Comparison of ENCODE assay signal across 18 cellular contexts in the genomic region with DNA sequence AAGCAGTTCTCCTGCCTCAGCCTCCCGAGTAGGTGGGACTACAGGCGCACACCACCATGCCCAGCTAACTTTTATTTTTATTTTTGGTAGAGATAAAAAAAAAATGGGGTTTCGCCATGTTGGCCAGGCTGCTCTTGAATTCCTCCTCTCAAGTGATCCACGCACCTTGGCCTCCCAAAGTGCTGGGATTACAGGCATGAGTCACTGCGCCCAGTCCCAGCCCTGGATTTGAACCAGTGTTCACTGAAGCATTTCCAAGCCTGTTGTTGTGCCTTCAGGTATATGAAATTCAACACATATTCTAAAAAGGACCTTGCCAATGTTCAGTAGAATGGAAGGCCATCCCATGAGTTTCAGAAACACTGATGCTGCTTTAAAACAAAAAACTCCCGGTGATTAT.
DNase-seq lines count a peak whose midpoint lies in the region; ATAC-seq, FAIRE-seq and TF ChIP-seq lines count a peak whose summit lies in the region.
"Had no signal": no experiment of that assay in that cellular context is flagged by ENCODE, and none has a peak within 500 bp of the region (broad histone marks: within the 10 kb centered on the region; RNA-seq: fewer than 3 reads in every experiment).

No MANE protein-coding gene starts in this region.

- ATAC-seq in HepG2 (no peak), right lobe of liver (no peak), GM18517 (IDR thresholded peaks at IDR 0.05; ENCODE audit: unreplicated experiment) (no peak), sciatic nerve (no peak)
- ATAC-seq: GM23338 had no signal

- TF ChIP-seq CTCF in HepG2 (CRISPR knock-in tag; IDR thresholded peaks at IDR 0.05) (no peak), right lobe of liver (IDR thresholded peaks at IDR 0.05) (no peak), epithelial cell of proximal tubule (conservative IDR thresholded peaks at IDR 0.05; ENCODE audit: low read depth, low read length) (no peak)

- H4K20me1 ChIP-seq in HepG2 (ENCODE audit: insufficient read depth, low read length) = no peaks in the 10 kb centered on the region
- H4K20me1 ChIP-seq: BLaER1 had no signal

- no peak for TF ChIP-seq RAD21 in HepG2 (CRISPR knock-in tag; IDR thresholded peaks at IDR 0.05)

- FAIRE-seq in HepG2 (lab: Jason Lieb, UNC) = no peak
- FAIRE-seq in frontal cortex (lab: Jason Lieb, UNC) = no peak
- FAIRE-seq: GM12891 had no signal

- in situ Hi-C loops in HepG2 (cut with HindIII; ENCODE audit: extremely low pct_ligation_motif_present, low pct_unique_long_range_greater_than_20kb) = loop anchor here (25.0 kb wide), 1 partner anchor 365 kb away; no protein-coding TSS in a partner anchor

- no peaks in the 10 kb centered on the region for H3K79me2 ChIP-seq in HepG2 (ENCODE audit: insufficient read depth, low read length)

- 92% methylated on average over 6 of the region's 6 CpGs for WGBS in HepG2 (ENCODE audit: low lambda C conversion rate)
- 99% methylated on average over 6 of the region's 6 CpGs for WGBS in right lobe of liver (ENCODE audit: insufficient coverage, low coverage, low lambda C conversion rate, missing lambda C conversion rate)

- no peaks in the 10 kb centered on the region for H3K27me3 ChIP-seq in HepG2 (ENCODE audit: control insufficient read depth in 1 of 2, insufficient read depth in 2 of 2, low read length in 2 of 2)
- no peaks in the 10 kb centered on the region for H3K27me3 ChIP-seq in right lobe of liver
- H3K27me3 ChIP-seq: BLaER1 had no signal

- BruUV-seq in HepG2 (replicated peaks; lab: Mats Ljungman, UMichigan) = no TSS peak

- DNase-seq in HepG2 (ENCODE audit: low spot score) = no peak
- DNase-seq in right lobe of liver = no peak
- DNase-seq in epithelial cell of proximal tubule (ENCODE audit: low read depth) = peak; percentile 73
- DNase-seq in left kidney (ENCODE audit: low read depth, low spot score) = peak; percentile 46
- no peak for DNase-seq in GDM1 (lab: John Stamatoyannopoulos, UW)
- no peak for DNase-seq in frontal cortex (ENCODE audit: low spot score in 2 of 2)
- no peak for DNase-seq in sciatic nerve (ENCODE audit: low spot score)
- DNase-seq: AML-193; Caco-2; CD8-positive, alpha-beta memory T cell; DMS53; H7; KBM-7 had no signal

- no peak overlapping the region for H3K4me2 ChIP-seq in HepG2 (ENCODE audit: low read depth, low read length)
- H3K4me2 ChIP-seq: BLaER1, GM23338 had no signal

- no peaks in the 10 kb centered on the region for H3K9me3 ChIP-seq in HepG2 (ENCODE audit: low read length)
- H3K9me3 ChIP-seq in right lobe of liver = no peaks in the 10 kb centered on the region
- H3K9me3 ChIP-seq: BLaER1, Caco-2 had no signal

- no peak overlapping the region for H3K4me3 ChIP-seq in HepG2 (replicated peaks in 1 of 3; ENCODE audit: insufficient read depth in 1 of 3, low read depth in 2 of 3, low read length in 3 of 3)
- no peak overlapping the region for H3K4me3 ChIP-seq in right lobe of liver
- no peak overlapping the region for H3K4me3 ChIP-seq in epithelial cell of proximal tubule (ENCODE audit: low read depth, low read length)
- H3K4me3 ChIP-seq: BLaER1, GM23338 had no signal

- CTCF ChIA-PET in HepG2 (lab: Yijun Ruan, JAX; ENCODE audit: low intra/inter-chr PET ratio, low total read pairs) = no interaction called here

- H2AFZ ChIP-seq in HepG2 (ENCODE audit: low read length) = no peak overlapping the region
- H2AFZ ChIP-seq: GM23338 had no signal

- TF ChIP-seq EP300 in HepG2 (IDR thresholded peaks at IDR 0.05; ENCODE audit: low read depth in 2 of 2, low read length in 2 of 2) (no peak), HepG2 (CRISPR knock-in tag; IDR thresholded peaks at IDR 0.05; ENCODE audit: borderline replicate concordance) (no peak)

- H3K36me3 ChIP-seq in HepG2 (replicated peaks in 1 of 2; ENCODE audit: control insufficient read depth in 1 of 2, insufficient read depth in 2 of 2, low read length in 2 of 2) (no peaks in the 10 kb centered on the region), right lobe of liver (peaks cover 0 to 3% (median 0%) of the 10 kb centered on the region in 4 donors)

- POLR2A ChIA-PET in HepG2 (lab: Yijun Ruan, JAX) = no interaction called here

- no peak overlapping the region for H3K9ac ChIP-seq in HepG2 (ENCODE audit: insufficient read depth, low read depth, low read length)
- H3K9ac ChIP-seq: BLaER1 had no signal

- H3K4me1 ChIP-seq in HepG2 (ENCODE audit: insufficient read depth, low read length) (peaks cover 44% of the 10 kb centered on the region), right lobe of liver (no peaks in the 10 kb centered on the region)

- no peak overlapping the region for H3K27ac ChIP-seq in HepG2 (ENCODE audit: extremely low read length, insufficient read depth, low read length)
- no peak overlapping the region for H3K27ac ChIP-seq in right lobe of liver
- H3K27ac ChIP-seq: 22Rv1, BLaER1 had no signal

- TF ChIP-seq POLR2A in HepG2 (IDR thresholded peaks at IDR 0.05; ENCODE audit: insufficient read depth in 1 of 2, low read depth in 2 of 2, low read length in 2 of 2) (no peak), right lobe of liver (IDR thresholded peaks at IDR 0.05) (no peak)

- intact Hi-C loops in HepG2 (cut with micrococcal nuclease; ENCODE audit: unreplicated experiment) = no loop called here
- intact Hi-C loops in right lobe of liver (cut with DNase I) = no loop called here
- intact Hi-C loops in sciatic nerve (cut with DNase I) = no loop called here

TF ChIP-seq in HepG2, 621 proteins besides CTCF, POLR2A, EP300 and RAD21:
- TF ChIP-seq NFKB2 (CRISPR knock-in tag; IDR thresholded peaks at IDR 0.05; ENCODE audit: borderline replicate concordance) (no peak), ZNF749 (CRISPR knock-in tag; IDR thresholded peaks at IDR 0.05; ENCODE audit: borderline replicate concordance) (no peak), ZNF124 (CRISPR knock-in tag; IDR thresholded peaks at IDR 0.05) (no peak), DNMT3B (CRISPR knock-in tag; conservative IDR thresholded peaks at IDR 0.05) (no peak), FOSL2 (CRISPR knock-in tag; IDR thresholded peaks at IDR 0.05) (0 out of 2 replicates have a peak, but pooled peaks have one; percentile 19), RBM22 (optimal IDR thresholded peaks at IDR 0.05; ENCODE audit: low read length) (no peak), ZNF446 (CRISPR knock-in tag; IDR thresholded peaks at IDR 0.05) (no peak), RBFOX2 (IDR thresholded peaks at IDR 0.05; ENCODE audit: low read depth, low read length) (no peak), AGO2 (optimal IDR thresholded peaks at IDR 0.05; ENCODE audit: low read depth, low read length) (no peak), ZNF44 (CRISPR knock-in tag; IDR thresholded peaks at IDR 0.05) (no peak), ZNF30 (CRISPR knock-in tag; IDR thresholded peaks at IDR 0.05) (no peak)
- TF ChIP-seq, protein P1, sequence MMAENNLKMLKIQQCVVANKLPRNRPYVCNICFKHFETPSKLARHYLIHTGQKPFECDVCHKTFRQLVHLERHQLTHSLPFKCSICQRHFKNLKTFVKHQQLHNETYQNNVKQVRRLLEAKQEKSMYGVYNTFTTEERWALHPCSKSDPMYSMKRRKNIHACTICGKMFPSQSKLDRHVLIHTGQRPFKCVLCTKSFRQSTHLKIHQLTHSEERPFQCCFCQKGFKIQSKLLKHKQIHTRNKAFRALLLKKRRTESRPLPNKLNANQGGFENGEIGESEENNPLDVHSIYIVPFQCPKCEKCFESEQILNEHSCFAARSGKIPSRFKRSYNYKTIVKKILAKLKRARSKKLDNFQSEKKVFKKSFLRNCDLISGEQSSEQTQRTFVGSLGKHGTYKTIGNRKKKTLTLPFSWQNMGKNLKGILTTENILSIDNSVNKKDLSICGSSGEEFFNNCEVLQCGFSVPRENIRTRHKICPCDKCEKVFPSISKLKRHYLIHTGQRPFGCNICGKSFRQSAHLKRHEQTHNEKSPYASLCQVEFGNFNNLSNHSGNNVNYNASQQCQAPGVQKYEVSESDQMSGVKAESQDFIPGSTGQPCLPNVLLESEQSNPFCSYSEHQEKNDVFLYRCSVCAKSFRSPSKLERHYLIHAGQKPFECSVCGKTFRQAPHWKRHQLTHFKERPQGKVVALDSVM (CRISPR knock-in tag; IDR thresholded peaks at IDR 0.05) = 0 out of 2 replicates have a peak, but pooled peaks have one; percentile 19
- TF ChIP-seq, protein P2, sequence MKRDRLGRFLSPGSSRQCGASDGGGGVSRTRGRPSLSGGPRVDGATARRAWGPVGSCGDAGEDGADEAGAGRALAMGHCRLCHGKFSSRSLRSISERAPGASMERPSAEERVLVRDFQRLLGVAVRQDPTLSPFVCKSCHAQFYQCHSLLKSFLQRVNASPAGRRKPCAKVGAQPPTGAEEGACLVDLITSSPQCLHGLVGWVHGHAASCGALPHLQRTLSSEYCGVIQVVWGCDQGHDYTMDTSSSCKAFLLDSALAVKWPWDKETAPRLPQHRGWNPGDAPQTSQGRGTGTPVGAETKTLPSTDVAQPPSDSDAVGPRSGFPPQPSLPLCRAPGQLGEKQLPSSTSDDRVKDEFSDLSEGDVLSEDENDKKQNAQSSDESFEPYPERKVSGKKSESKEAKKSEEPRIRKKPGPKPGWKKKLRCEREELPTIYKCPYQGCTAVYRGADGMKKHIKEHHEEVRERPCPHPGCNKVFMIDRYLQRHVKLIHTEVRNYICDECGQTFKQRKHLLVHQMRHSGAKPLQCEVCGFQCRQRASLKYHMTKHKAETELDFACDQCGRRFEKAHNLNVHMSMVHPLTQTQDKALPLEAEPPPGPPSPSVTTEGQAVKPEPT (CRISPR knock-in tag; IDR thresholded peaks at IDR 0.05; ENCODE audit: low read depth) = no peak
- TF ChIP-seq, protein P3, sequence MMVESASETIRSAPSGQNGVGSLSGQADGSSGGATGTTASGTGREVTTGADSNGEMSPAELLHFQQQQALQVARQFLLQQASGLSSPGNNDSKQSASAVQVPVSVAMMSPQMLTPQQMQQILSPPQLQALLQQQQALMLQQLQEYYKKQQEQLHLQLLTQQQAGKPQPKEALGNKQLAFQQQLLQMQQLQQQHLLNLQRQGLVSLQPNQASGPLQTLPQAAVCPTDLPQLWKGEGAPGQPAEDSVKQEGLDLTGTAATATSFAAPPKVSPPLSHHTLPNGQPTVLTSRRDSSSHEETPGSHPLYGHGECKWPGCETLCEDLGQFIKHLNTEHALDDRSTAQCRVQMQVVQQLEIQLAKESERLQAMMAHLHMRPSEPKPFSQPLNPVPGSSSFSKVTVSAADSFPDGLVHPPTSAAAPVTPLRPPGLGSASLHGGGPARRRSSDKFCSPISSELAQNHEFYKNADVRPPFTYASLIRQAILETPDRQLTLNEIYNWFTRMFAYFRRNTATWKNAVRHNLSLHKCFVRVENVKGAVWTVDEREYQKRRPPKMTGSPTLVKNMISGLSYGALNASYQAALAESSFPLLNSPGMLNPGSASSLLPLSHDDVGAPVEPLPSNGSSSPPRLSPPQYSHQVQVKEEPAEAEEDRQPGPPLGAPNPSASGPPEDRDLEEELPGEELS (CRISPR knock-in tag; IDR thresholded peaks at IDR 0.05) = no peak

Comparison
In these comparisons a context has a peak if more than half of its experiments do, and no peak if none do; other contexts are left out.
1. DNase-seq: peak in epithelial cell of proximal tubule (single experiment) and left kidney (single experiment); none in HepG2 (single experiment), right lobe of liver (0 of 3), GDM1 (single experiment), frontal cortex (0 of 2) and sciatic nerve (single experiment).